In genomic region chr7:36568437-36568818, GRCh38 we compare ENCODE assay signal across 20 cellular contexts.
"Had no signal": no experiment of that assay in that cellular context is flagged by ENCODE, and none has a peak within 500 bp of the region (broad histone marks: within the 10 kb centered on the region; RNA-seq: fewer than 3 reads in every experiment).

No MANE protein-coding gene starts in this region.

- H3K27ac ChIP-seq: dorsolateral prefrontal cortex, gastroesophageal sphincter, left ventricle myocardium inferior, prostate gland, testis, upper lobe of left lung had no signal

- H3K4me3 ChIP-seq: dorsolateral prefrontal cortex, gastroesophageal sphincter, left ventricle myocardium inferior, mucosa of descending colon, prostate gland, testis, upper lobe of left lung had no signal

- DNase-seq: activated CD8-positive, alpha-beta memory T cell treated with anti-CD3 and anti-CD28 coated beads, Interleukin-2, amount 10 ng/mL, durations not matched to agents 7 days and 5 days; activated effector memory CD4-positive, alpha-beta T cell treated with Interleukin-2 at 50 U/mL for 16 hours; activated naive CD4-positive, alpha-beta T cell treated with anti-CD3 and anti-CD28 coated beads, Interleukin-2, amount 50 U/mL, for 16 hours; activated T-cell treated with anti-CD3 and anti-CD28 coated beads, Interleukin-2, amount 50 U/mL, for 1 hour; dorsolateral prefrontal cortex; left ventricle myocardium inferior; mucosa of descending colon; naive thymus-derived CD4-positive, alpha-beta T cell; occipital lobe; right cardiac atrium; small intestine; stimulated activated CD4-positive, alpha-beta T cell treated with anti-CD3 and anti-CD28 coated beads, Interleukin-4, amount 100 ng/mL, for 4 hours; stimulated activated CD8-positive, alpha-beta memory T cell treated with anti-CD3 and anti-CD28 coated beads, Interleukin-4, amount 100 ng/mL, for 48 hours; stimulated activated naive CD8-positive, alpha-beta T cell treated with anti-CD3 and anti-CD28 coated beads, Interleukin-15, amount 100 ng/mL, for 72 hours; T-cell; T-helper 9 cell; testis; upper lobe of left lung had no signal

- ATAC-seq: activated CD8-positive, alpha-beta memory T cell treated with anti-CD3 and anti-CD28 coated beads, Interleukin-2, amount 10 ng/mL, durations not matched to agents 7 days and 5 days; gastroesophageal sphincter; mucosa of descending colon; naive thymus-derived CD4-positive, alpha-beta T cell; right cardiac atrium; stimulated activated naive CD8-positive, alpha-beta T cell treated with anti-CD3 and anti-CD28 coated beads, Interleukin-15, amount 100 ng/mL, for 72 hours; T-cell had no signal

- H3K9me3 ChIP-seq: gastroesophageal sphincter, left ventricle myocardium inferior, mucosa of descending colon, prostate gland, testis, upper lobe of left lung had no signal

- H3K9me3 Mint-ChIP-seq: stimulated activated naive CD8-positive, alpha-beta T cell treated with anti-CD3 and anti-CD28 coated beads, Interleukin-15, amount 100 ng/mL, for 72 hours; T-cell had no signal

- H3K27ac Mint-ChIP-seq: activated CD8-positive, alpha-beta memory T cell treated with anti-CD3 and anti-CD28 coated beads, Interleukin-2, amount 10 ng/mL, durations not matched to agents 7 days and 5 days; T-cell had no signal

- H3K27me3 ChIP-seq: dorsolateral prefrontal cortex, gastroesophageal sphincter, testis, upper lobe of left lung had no signal

- H3K36me3 ChIP-seq: gastroesophageal sphincter, left ventricle myocardium inferior, prostate gland, upper lobe of left lung had no signal

- H3K4me3 Mint-ChIP-seq: activated CD8-positive, alpha-beta memory T cell treated with anti-CD3 and anti-CD28 coated beads, Interleukin-2, amount 10 ng/mL, durations not matched to agents 7 days and 5 days; naive thymus-derived CD4-positive, alpha-beta T cell; stimulated activated naive CD8-positive, alpha-beta T cell treated with anti-CD3 and anti-CD28 coated beads, Interleukin-15, amount 100 ng/mL, for 72 hours; T-cell had no signal

- H3K27me3 Mint-ChIP-seq: activated CD8-positive, alpha-beta memory T cell treated with anti-CD3 and anti-CD28 coated beads, Interleukin-2, amount 10 ng/mL, durations not matched to agents 7 days and 5 days; naive thymus-derived CD4-positive, alpha-beta T cell; stimulated activated naive CD8-positive, alpha-beta T cell treated with anti-CD3 and anti-CD28 coated beads, Interleukin-15, amount 100 ng/mL, for 72 hours; T-cell had no signal

- H3K4me1 ChIP-seq: prostate gland had no signal
